ENCODE assay signal across 8 cellular contexts in genomic region chr7:106071356-106071998, GRCh38. TPM values are rescaled to one million over a fixed set of nuclear protein-coding genes. Genes with fewer than 3 reads are reported as not detected.
DNase-seq lines count a peak whose midpoint lies in the region; ATAC-seq, FAIRE-seq and TF ChIP-seq lines count a peak whose summit lies in the region.

No MANE protein-coding gene starts in this region.

- no peaks in the 10 kb centered on the region for H3K27me3 ChIP-seq in MG63

- H3K36me3 ChIP-seq in MG63 = no peaks in the 10 kb centered on the region

- no peak overlapping the region for H3K4me3 ChIP-seq in MG63

- TF ChIP-seq POLR2A in GM12891 (IDR thresholded peaks at IDR 0.05; ENCODE audit: low read depth, low read length) = 0 out of 2 replicates have a peak, but pooled peaks have one; percentile 60

- H3K9me3 ChIP-seq in MG63 = no peaks in the 10 kb centered on the region

- DNase-seq in GM12891 (ENCODE audit: insufficient read length, low spot score) (peak; percentile 64), LoVo (ENCODE audit: low spot score) (peak; percentile 68), Right ventricle myocardium superior (no peak), hypothalamus (lab: John Stamatoyannopoulos, UW) (no peak), MG63 (no peak)
- peak; percentile 14 to 38 for DNase-seq in activated CD4-positive, alpha-beta T cell treated with anti-CD3 and anti-CD28 coated beads, Interleukin-2, amount 50 U/mL, for 24 hours (ENCODE audit: low read depth in 1 of 2, low spot score in 1 of 2)
- peak; percentile 50 for DNase-seq in stimulated activated CD4-positive, alpha-beta T cell treated with anti-CD3 and anti-CD28 coated beads, Interleukin-15, amount 100 ng/mL, for 24 hours

- intact Hi-C loops in Right ventricle myocardium superior (cut with DNase I) = no loop called here

- FAIRE-seq in GM12891 (lab: Jason Lieb, UNC) = peak; percentile 93

- ATAC-seq in GM21737 (IDR thresholded peaks at IDR 0.05; ENCODE audit: unreplicated experiment) (peak; percentile 88), Right ventricle myocardium superior (ENCODE audit: poor library complexity) (peak; percentile 32)

TF ChIP-seq in GM12891, 5 proteins besides CTCF, POLR2A, EP300 and RAD21:
- TF ChIP-seq SPI1 (IDR thresholded peaks at IDR 0.05; ENCODE audit: low read depth, low read length) = peak; percentile 82
- peak; percentile 70 for TF ChIP-seq POLR2AphosphoS5 (IDR thresholded peaks at IDR 0.05; ENCODE audit: low read depth, low read length)
- TF ChIP-seq PAX5 (IDR thresholded peaks at IDR 0.05; ENCODE audit: insufficient read depth, low read length, severe bottlenecking) = peak; percentile 58
- peak; percentile 98 for TF ChIP-seq POU2F2 (IDR thresholded peaks at IDR 0.05; ENCODE audit: low read depth, low read length)
- TF ChIP-seq TAF1 (IDR thresholded peaks at IDR 0.05; ENCODE audit: low read depth, low read length) = peak; percentile 14; the same call in 1 of the 2 replicates

RNA-seq across cellular contexts. Expression of gene SYPL1, which starts 40.6 kb away (rescaled TPM):
- polyA plus RNA-seq in GM12891 (2012; ENCODE audit: low read depth, missing spikeins) = 29.5 TPM
- total RNA-seq in Right ventricle myocardium superior = 88.8 TPM
- 27.7 and 42.8 TPM in 2 replicates for total RNA-seq in MG63 (2014; rRNA removed; shearing (Covaris generic); ENCODE audit: low replicate concordance)

Comparison
In these comparisons a context has a peak if more than half of its experiments do, and no peak if none do; other contexts are left out.
1. DNase-seq: peak in GM12891 (single experiment), LoVo (single experiment), activated CD4-positive, alpha-beta T cell treated with anti-CD3 and anti-CD28 coated beads, Interleukin-2, amount 50 U/mL, for 24 hours (2 of 2) and stimulated activated CD4-positive, alpha-beta T cell treated with anti-CD3 and anti-CD28 coated beads, Interleukin-15, amount 100 ng/mL, for 24 hours (single experiment); none in Right ventricle myocardium superior (single experiment), hypothalamus (0 of 51) and MG63 (single experiment).